ENCODE assay signal across 9 cellular contexts in the genomic region with DNA sequence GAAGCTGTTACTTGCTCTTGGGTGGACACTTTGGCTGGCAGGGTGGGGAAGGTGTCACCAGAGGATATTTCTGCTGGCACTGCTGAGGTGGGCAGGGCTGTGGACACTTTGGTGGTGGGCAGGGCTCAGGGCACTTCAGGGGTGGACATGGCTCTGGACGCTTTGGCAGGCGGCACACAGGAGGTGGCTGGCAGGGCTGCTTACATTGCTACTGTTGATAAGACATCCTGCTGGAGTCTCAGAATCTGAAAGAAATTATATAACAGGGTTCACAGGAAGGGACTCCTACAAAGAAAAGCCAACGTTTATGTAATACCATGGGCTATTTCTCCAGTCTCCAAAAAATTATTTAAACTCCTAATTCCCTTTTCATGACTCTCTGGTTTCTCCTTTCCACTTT. TPM values are rescaled to one million over a fixed set of nuclear protein-coding genes. Genes with fewer than 3 reads are reported as not detected.
"Had no signal": no experiment of that assay in that cellular context is flagged by ENCODE, and none has a peak within 500 bp of the region (broad histone marks: within the 10 kb centered on the region; RNA-seq: fewer than 3 reads in every experiment).

No MANE protein-coding gene starts in this region.

- DNase-seq: GM23248, H9, HCEC 1CT, IMR-90 had no signal

- ATAC-seq: K562 had no signal

- H3K27ac ChIP-seq: GM23248 had no signal

- H3K9ac ChIP-seq: GM23248 had no signal

- H2AFZ ChIP-seq: GM23248 had no signal

- H3K4me3 ChIP-seq: GM23248, K562 had no signal

- FAIRE-seq: H1, H54, HTR-8/SVneo, K562 had no signal

RNA-seq across cellular contexts. Expression of gene SPRR2G, which starts 10.2 kb away (rescaled TPM):
- total RNA-seq: GM23248, H1, H9, HT-29, IMR-90, K562 had no signal

RNA-seq across cellular contexts. Expression of gene SPRR2F, which starts 27.2 kb away (rescaled TPM):
- total RNA-seq: GM23248, H9, HT-29, IMR-90 had no signal

RNA-seq across cellular contexts. Expression of gene SPRR2E, which starts 46.2 kb away (rescaled TPM):
- total RNA-seq: GM23248, H1, H9, HT-29, IMR-90, K562 had no signal
